10 cellular contexts compared by ENCODE assay signal in the genomic region with DNA sequence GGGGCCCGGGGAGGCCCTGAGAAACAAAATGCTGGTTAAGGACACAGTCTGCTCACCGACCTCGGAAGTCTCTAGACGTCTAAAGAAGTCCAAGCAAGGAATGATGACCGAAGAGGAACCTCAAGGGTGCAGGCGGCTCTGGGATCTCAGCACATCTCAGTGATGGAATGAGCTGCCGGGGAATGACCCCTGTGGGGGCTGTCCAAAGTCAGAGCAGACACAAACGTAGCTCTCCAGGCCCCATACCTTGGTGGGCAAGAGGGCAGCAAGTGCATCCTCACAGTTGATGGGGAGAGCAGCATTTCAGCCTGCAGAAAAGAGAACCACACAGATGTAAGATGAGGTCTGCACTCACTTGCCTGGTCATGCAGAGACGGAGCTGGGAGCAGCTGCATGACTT.
A peak's percentile ranks its signal among the peaks of the same experiment; 100 is the strongest.
DNase-seq lines count a peak whose midpoint lies in the region; ATAC-seq and TF ChIP-seq lines count a peak whose summit lies in the region.
"Had no signal": no experiment of that assay in that cellular context is flagged by ENCODE, and none has a peak within 500 bp of the region (broad histone marks: within the 10 kb centered on the region; RNA-seq: fewer than 3 reads in every experiment).

No MANE protein-coding gene starts in this region.

- no peaks in the 10 kb centered on the region for H3K9me3 Mint-ChIP-seq in activated naive CD4-positive, alpha-beta T cell treated with anti-CD3 and anti-CD28 coated beads, Interleukin-2, amount 50 U/mL, for 72 hours

- H3K4me2 ChIP-seq in osteoblast (ENCODE audit: insufficient read depth, low read length) = no peak overlapping the region

- peak overlapping the region; percentile 79 to 90 for H3K27ac Mint-ChIP-seq in activated naive CD4-positive, alpha-beta T cell treated with anti-CD3 and anti-CD28 coated beads, Interleukin-2, amount 50 U/mL, for 72 hours

- DNase-seq in activated naive CD4-positive, alpha-beta T cell treated with anti-CD3 and anti-CD28 coated beads, Interleukin-2, amount 50 U/mL, for 72 hours (ENCODE audit: low spot score in 2 of 2) = no peak
- DNase-seq in activated naive CD4-positive, alpha-beta T cell treated with anti-CD3 and anti-CD28 coated beads, Interleukin-2, amount 50 U/mL, for 16 hours = no peak
- DNase-seq in lower lobe of right lung (no peak), suprapubic skin (ENCODE audit: low spot score in 2 of 2) (no peak), C1 segment of cervical spinal cord (lab: John Stamatoyannopoulos, UW) (no peak), osteoblast (ENCODE audit: insufficient read length, low spot score, missing footprints) (no peak)
- DNase-seq: activated T-cell treated with anti-CD3 and anti-CD28 coated beads for 4 hours, hypothalamus had no signal

- H3K4me3 ChIP-seq in lower lobe of right lung (no peak overlapping the region), suprapubic skin (no peak overlapping the region), osteoblast (ENCODE audit: insufficient read depth, low read length) (no peak overlapping the region)

- H3K9me3 ChIP-seq in lower lobe of right lung (no peaks in the 10 kb centered on the region), suprapubic skin (no peaks in the 10 kb centered on the region), osteoblast (ENCODE audit: low read depth, low read length) (no peaks in the 10 kb centered on the region)

- WGBS in suprapubic skin = 85% methylated on average over 9 of the region's 9 CpGs

- H3K27ac ChIP-seq in VCaP = peak overlapping the region; percentile 95; the same call in 1 of the 2 replicates
- peak overlapping the region; percentile 44 for H3K27ac ChIP-seq in lower lobe of right lung
- H3K27ac ChIP-seq in suprapubic skin = peak overlapping the region; percentile 75
- no peak overlapping the region for H3K27ac ChIP-seq in osteoblast (ENCODE audit: low read depth, low read length)

- intact Hi-C loops in lower lobe of right lung (cut with DNase I) = no loop called here

- H3K36me3 Mint-ChIP-seq in activated naive CD4-positive, alpha-beta T cell treated with anti-CD3 and anti-CD28 coated beads, Interleukin-2, amount 50 U/mL, for 72 hours = no peaks in the 10 kb centered on the region

- no peak for TF ChIP-seq EP300 in suprapubic skin (IDR thresholded peaks at IDR 0.05)

- H2AFZ ChIP-seq in osteoblast (ENCODE audit: low read length) = no peak overlapping the region

- H3K36me3 ChIP-seq in lower lobe of right lung (no peaks in the 10 kb centered on the region), suprapubic skin (no peaks in the 10 kb centered on the region), osteoblast (ENCODE audit: insufficient read depth, low read length) (no peaks in the 10 kb centered on the region)

- no peak for TF ChIP-seq POLR2A in suprapubic skin (IDR thresholded peaks at IDR 0.05)

- H3K4me1 ChIP-seq in lower lobe of right lung (peaks cover 33% of the 10 kb centered on the region), suprapubic skin (peaks cover 45% of the 10 kb centered on the region), osteoblast (ENCODE audit: insufficient read depth, low read length) (peaks cover 11% of the 10 kb centered on the region)

- TF ChIP-seq CTCF in VCaP (conservative IDR thresholded peaks at IDR 0.05) (no peak), lower lobe of right lung (IDR thresholded peaks at IDR 0.05) (no peak), suprapubic skin (IDR thresholded peaks at IDR 0.05) (no peak), osteoblast (IDR thresholded peaks at IDR 0.05; ENCODE audit: extremely low read depth, low read depth, low read length) (no peak)

- H4K20me1 ChIP-seq in osteoblast (ENCODE audit: insufficient read depth, low read length) = peaks cover 9% of the 10 kb centered on the region

- H3K79me2 ChIP-seq in osteoblast (ENCODE audit: insufficient read depth, low read length) = peaks cover 64% of the 10 kb centered on the region

- no peak for ATAC-seq in activated naive CD4-positive, alpha-beta T cell treated with anti-CD3 and anti-CD28 coated beads, Interleukin-2, amount 50 U/mL, for 72 hours
- ATAC-seq in lower lobe of right lung (no peak), HG03439 (IDR thresholded peaks at IDR 0.05; ENCODE audit: unreplicated experiment) (no peak)

- H3K27me3 ChIP-seq in lower lobe of right lung (ENCODE audit: low read depth) (no peaks in the 10 kb centered on the region), suprapubic skin (no peaks in the 10 kb centered on the region), osteoblast (ENCODE audit: insufficient read depth, low read length) (no peaks in the 10 kb centered on the region)
